20 cellular contexts compared by ENCODE assay signal in genomic region chr1:205645494-205645893, GRCh38. TPM values are rescaled to one million over a fixed set of nuclear protein-coding genes. Genes with fewer than 3 reads are reported as not detected.
DNase-seq lines count a peak whose midpoint lies in the region; ATAC-seq, FAIRE-seq and TF ChIP-seq lines count a peak whose summit lies in the region.
"Had no signal": no experiment of that assay in that cellular context is flagged by ENCODE, and none has a peak within 500 bp of the region (broad histone marks: within the 10 kb centered on the region; RNA-seq: fewer than 3 reads in every experiment).

No MANE protein-coding gene starts in this region.

- TF ChIP-seq POLR2A in upper lobe of left lung (IDR thresholded peaks at IDR 0.05) (no peak), H54 (IDR thresholded peaks at IDR 0.05; ENCODE audit: low read depth, low read length) (no peak)

- H3K79me2 ChIP-seq in GM23338 (replicated peaks; ENCODE audit: insufficient read depth) (no peaks in the 10 kb centered on the region), neural progenitor cell (ENCODE audit: low read depth) (no peaks in the 10 kb centered on the region)

- H3K9me2 ChIP-seq in GM23338 (ENCODE audit: insufficient read depth), result no peaks in the 10 kb centered on the region

- H3K4me1 ChIP-seq in GM23338 (ENCODE audit: insufficient read depth), result 0 out of 2 replicates have a peak, but pooled peaks cover 4% of the 10 kb centered on the region
- H3K4me1 ChIP-seq in neural progenitor cell, result peaks cover 21% of the 10 kb centered on the region
- no peaks in the 10 kb centered on the region for H3K4me1 ChIP-seq in upper lobe of left lung
- H3K4me1 ChIP-seq: BE2C, HAP-1 had no signal

- H3K27ac ChIP-seq in GM23338 (ENCODE audit: low read depth) (no peak overlapping the region), neural progenitor cell (no peak overlapping the region), upper lobe of left lung (no peak overlapping the region)
- H3K27ac ChIP-seq: GM23248 had no signal

- intact Hi-C loops in left ventricle myocardium superior (cut with micrococcal nuclease), result no loop called here

- H3K9me3 Mint-ChIP-seq in GM23338, result no peaks in the 10 kb centered on the region
- H3K9me3 Mint-ChIP-seq in glutamatergic neuron (ENCODE audit: unreplicated experiment), result no peaks in the 10 kb centered on the region
- no peaks in the 10 kb centered on the region for H3K9me3 Mint-ChIP-seq in neural progenitor cell
- H3K9me3 Mint-ChIP-seq: CD8-positive, alpha-beta memory T cell had no signal

- peaks cover 2% of the 10 kb centered on the region for H3K27me3 Mint-ChIP-seq in GM23338 (ENCODE audit: insufficient read depth, low read depth, poor library complexity)
- H3K27me3 Mint-ChIP-seq in T-helper 17 cell, result peaks cover 24% of the 10 kb centered on the region
- peaks cover 2% of the 10 kb centered on the region for H3K27me3 Mint-ChIP-seq in glutamatergic neuron (ENCODE audit: unreplicated experiment)
- peaks cover 5% of the 10 kb centered on the region for H3K27me3 Mint-ChIP-seq in neural progenitor cell (ENCODE audit: insufficient read depth, low read depth)

- no peak overlapping the region for H3K9ac ChIP-seq in neural progenitor cell
- H3K9ac ChIP-seq: GM23248 had no signal

- no peak for DNase-seq in GM23338 (ENCODE audit: low spot score)
- DNase-seq in T-helper 17 cell, result no peak
- peak; percentile 38 for DNase-seq in glutamatergic neuron
- DNase-seq in neural progenitor cell (ENCODE audit: low spot score), result no peak
- no peak for DNase-seq in left ventricle myocardium superior
- DNase-seq in foreskin fibroblast, result no peak
- DNase-seq in upper lobe of left lung, result no peak
- no peak for DNase-seq in H54 (ENCODE audit: insufficient read length, low spot score)
- DNase-seq: ACHN; BE2C; C1 segment of cervical spinal cord; CD4-positive, CD25-positive, alpha-beta regulatory T cell; CD8-positive, alpha-beta memory T cell; COR-L47; DMS 273 treated with DMSO at 0.1 percent for 48 hours; GM23248 had no signal

- H3K4me1 Mint-ChIP-seq in GM23338 (peaks cover 19% of the 10 kb centered on the region), T-helper 17 cell (no peaks in the 10 kb centered on the region), glutamatergic neuron (ENCODE audit: low read depth, unreplicated experiment) (peaks cover 14% of the 10 kb centered on the region), neural progenitor cell (peaks cover 25% of the 10 kb centered on the region)
- H3K4me1 Mint-ChIP-seq: CD4-positive, CD25-positive, alpha-beta regulatory T cell; CD8-positive, alpha-beta memory T cell had no signal

- no peaks in the 10 kb centered on the region; the same call in 1 of the 2 replicates for H4K20me1 ChIP-seq in GM23338 (replicated peaks; ENCODE audit: insufficient read depth)
- H4K20me1 ChIP-seq in neural progenitor cell (ENCODE audit: low read depth), result no peaks in the 10 kb centered on the region

- no peaks in the 10 kb centered on the region for H3K9me3 ChIP-seq in T-helper 17 cell (ENCODE audit: control insufficient read depth, low read length, poor library complexity, severe bottlenecking)
- no peaks in the 10 kb centered on the region for H3K9me3 ChIP-seq in neural progenitor cell (ENCODE audit: low read depth)
- H3K9me3 ChIP-seq in upper lobe of left lung, result no peaks in the 10 kb centered on the region
- H3K9me3 ChIP-seq: BE2C, HAP-1 had no signal

- H3K4me2 ChIP-seq in GM23338 (no peak overlapping the region), neural progenitor cell (no peak overlapping the region)

- no peak for TF ChIP-seq CTCF in GM23338 (conservative IDR thresholded peaks at IDR 0.05; ENCODE audit: low read depth in 2 of 2)
- TF ChIP-seq CTCF in glutamatergic neuron (IDR thresholded peaks at IDR 0.05; ENCODE audit: partially characterized antibody, unreplicated experiment), result no peak
- no peak for TF ChIP-seq CTCF in neural progenitor cell (IDR thresholded peaks at IDR 0.05)
- TF ChIP-seq CTCF in foreskin fibroblast (IDR thresholded peaks at IDR 0.05; ENCODE audit: low read depth, low read length), result no peak
- no peak for TF ChIP-seq CTCF in upper lobe of left lung (IDR thresholded peaks at IDR 0.05)

- H3K36me3 ChIP-seq in GM23338 (ENCODE audit: insufficient read depth) (no peaks in the 10 kb centered on the region), neural progenitor cell (no peaks in the 10 kb centered on the region), upper lobe of left lung (no peaks in the 10 kb centered on the region)
- H3K36me3 ChIP-seq: BE2C, HAP-1 had no signal

- no peak overlapping the region for H3K4me3 ChIP-seq in GM23338
- H3K4me3 ChIP-seq in neural progenitor cell, result no peak overlapping the region
- no peak overlapping the region for H3K4me3 ChIP-seq in foreskin fibroblast (ENCODE audit: low read depth in 1 of 2, low read length in 2 of 2)
- no peak overlapping the region for H3K4me3 ChIP-seq in upper lobe of left lung
- H3K4me3 ChIP-seq: GM23248, HAP-1 had no signal

- WGBS in upper lobe of left lung, 2 donors, result 86 to 90% methylated on average over 8 of the region's 8 CpGs

- H3K27me3 ChIP-seq in GM23338 (ENCODE audit: insufficient read depth), result no peaks in the 10 kb centered on the region
- H3K27me3 ChIP-seq in neural progenitor cell, result no peaks in the 10 kb centered on the region
- H3K27me3 ChIP-seq in upper lobe of left lung, result no peaks in the 10 kb centered on the region
- H3K27me3 ChIP-seq: BE2C had no signal

- H3K27ac Mint-ChIP-seq in GM23338 (no peak overlapping the region), T-helper 17 cell (peak overlapping the region; percentile 19), glutamatergic neuron (ENCODE audit: unreplicated experiment) (no peak overlapping the region), neural progenitor cell (peak overlapping the region; percentile 11)
- H3K27ac Mint-ChIP-seq: CD4-positive, CD25-positive, alpha-beta regulatory T cell; CD8-positive, alpha-beta memory T cell had no signal

- H3F3A ChIP-seq in GM23338 (replicated peaks; ENCODE audit: low read depth) (no peaks in the 10 kb centered on the region), neural progenitor cell (ENCODE audit: low read depth) (peaks cover 17% of the 10 kb centered on the region)

- ATAC-seq in GM23338, result peak; percentile 53
- no peak for ATAC-seq in T-helper 17 cell
- no peak for ATAC-seq in left ventricle myocardium superior
- ATAC-seq in upper lobe of left lung (ENCODE audit: low FRiP score in 2 of 2), result no peak

- no peaks in the 10 kb centered on the region; the same call in 2 of the 3 replicates for H3K36me3 Mint-ChIP-seq in GM23338 (ENCODE audit: low read depth)
- peaks cover 2% of the 10 kb centered on the region for H3K36me3 Mint-ChIP-seq in T-helper 17 cell (ENCODE audit: low read depth)
- no peaks in the 10 kb centered on the region for H3K36me3 Mint-ChIP-seq in glutamatergic neuron (ENCODE audit: unreplicated experiment)
- peaks cover 9% of the 10 kb centered on the region for H3K36me3 Mint-ChIP-seq in neural progenitor cell
- H3K36me3 Mint-ChIP-seq: CD4-positive, CD25-positive, alpha-beta regulatory T cell; CD8-positive, alpha-beta memory T cell had no signal

- FAIRE-seq in H54 (lab: Jason Lieb, UNC), result no peak
- FAIRE-seq: G401.6, GM12891, GM19239 had no signal

- no peak for TF ChIP-seq EP300 in upper lobe of left lung (IDR thresholded peaks at IDR 0.05)

- no peak overlapping the region for H2AFZ ChIP-seq in GM23338
- H2AFZ ChIP-seq in neural progenitor cell (replicated peaks), result no peak overlapping the region
- H2AFZ ChIP-seq: GM23248 had no signal

- H3K4me3 Mint-ChIP-seq in GM23338 (no peak overlapping the region), T-helper 17 cell (no peak overlapping the region), glutamatergic neuron (ENCODE audit: unreplicated experiment) (peak overlapping the region; percentile 9), neural progenitor cell (no peak overlapping the region)
- H3K4me3 Mint-ChIP-seq: CD4-positive, CD25-positive, alpha-beta regulatory T cell; CD8-positive, alpha-beta memory T cell had no signal

TF ChIP-seq in GM23338, 12 proteins besides CTCF, POLR2A, EP300 and RAD21 (continues in another document):
- no peak for TF ChIP-seq CREB1 (CRISPR knock-in tag; IDR thresholded peaks at IDR 0.05; ENCODE audit: low read depth)
- TF ChIP-seq STAT1 (IDR thresholded peaks at IDR 0.05; ENCODE audit: unreplicated experiment), result no peak
- TF ChIP-seq ETS1 (IDR thresholded peaks at IDR 0.05), result no peak
- no peak for TF ChIP-seq POLR2AphosphoS5 (IDR thresholded peaks at IDR 0.05; ENCODE audit: low read depth)
- no peak for TF ChIP-seq ZNF114 (CRISPR knock-in tag; IDR thresholded peaks at IDR 0.05)
- no peak for TF ChIP-seq ZNF331 (CRISPR knock-in tag; IDR thresholded peaks at IDR 0.05; ENCODE audit: low read depth)
- TF ChIP-seq NANOG (IDR thresholded peaks at IDR 0.05; ENCODE audit: borderline replicate concordance), result no peak
- no peak for TF ChIP-seq JUNB (IDR thresholded peaks at IDR 0.05; ENCODE audit: unreplicated experiment)
- TF ChIP-seq EZH2 (IDR thresholded peaks at IDR 0.05; ENCODE audit: low read depth, unreplicated experiment), result no peak
- TF ChIP-seq EZH2phosphoT487 (IDR thresholded peaks at IDR 0.05; ENCODE audit: unreplicated experiment), result no peak

RNA-seq across cellular contexts. Expression of gene ELK4, which starts 13.7 kb away (rescaled TPM):
- total RNA-seq in GM23338 (2014; rRNA removed; shearing (Covaris generic)), result 19.1 and 19.7 TPM in 2 replicates
- 5.1 and 5.2 TPM in 2 replicates for polyA plus RNA-seq in GM23338 (2016; fragmentation: Nextera tagmentation; extraction: Ambion mirVana)
- total RNA-seq in T-helper 17 cell (100 to 1,000 TPM in 1 of 2 donors, 10 to 100 TPM in 1; 92.8 to 100 TPM), glutamatergic neuron (ENCODE audit: unreplicated experiment) (20.0 TPM), neural progenitor cell (ENCODE audit: low replicate concordance) (24.9 and 36.6 TPM in 2 replicates), left ventricle myocardium superior (40.5 TPM), upper lobe of left lung (10 to 100 TPM; 15.7 to 65.4 (median 30.2) TPM)

RNA-seq across cellular contexts. Expression of gene SLC45A3, which starts 34.8 kb away (rescaled TPM):
- 14.4 and 16.0 TPM in 2 replicates for total RNA-seq in GM23338 (2014; rRNA removed; shearing (Covaris generic))
- polyA plus RNA-seq in GM23338 (2016; fragmentation: Nextera tagmentation; extraction: Ambion mirVana), result 4.6 and 4.7 TPM in 2 replicates
- total RNA-seq in T-helper 17 cell (1 to 10 TPM in 1 of 2 donors, under 1 TPM in 1; 0.80 to 1.7 TPM), glutamatergic neuron (ENCODE audit: unreplicated experiment) (3.7 TPM), neural progenitor cell (ENCODE audit: low replicate concordance) (5.1 and 8.9 TPM in 2 replicates), left ventricle myocardium superior (6.6 TPM), upper lobe of left lung (1 to 10 TPM; 2.1 to 9.9 (median 4.1) TPM)
- polyA plus RNA-seq: CD4-positive, CD25-positive, alpha-beta regulatory T cell; CD8-positive, alpha-beta memory T cell had no signal

Comparison
In these comparisons a context has a peak if more than half of its experiments do, and no peak if none do; other contexts are left out.
1. H3K27ac Mint-ChIP-seq: peak in T-helper 17 cell (single experiment) and neural progenitor cell (single experiment); none in GM23338 (single experiment) and glutamatergic neuron (single experiment).